Comparison of ENCODE assay signal across 8 cellular contexts in genomic region chr6:31945507-31946369, GRCh38. TPM values are rescaled to one million over a fixed set of nuclear protein-coding genes. Genes with fewer than 3 reads are reported as not detected.
A peak's percentile ranks its signal among the peaks of the same experiment; 100 is the strongest.
DNase-seq lines count a peak whose midpoint lies in the region; ATAC-seq, FAIRE-seq and TF ChIP-seq lines count a peak whose summit lies in the region.

Gene CFB (plus strand): TSS chr6:31946095. CDS start chr6:31946222, 127 bp downstream.

- H3K27ac ChIP-seq in GM12878 (ENCODE audit: control insufficient read depth, insufficient read depth): no peak within 1 kb of the TSS
- H3K27ac ChIP-seq in CD4-positive, alpha-beta T cell (ENCODE audit: low read depth, low read length): no peak within 1 kb of the TSS

- no peak within 1 kb of the TSS for H3K9ac ChIP-seq in GM12878 (ENCODE audit: control insufficient read depth, insufficient read depth, low read length)

- H3K4me3 ChIP-seq in GM12878: no peak within 1 kb of the TSS

- H3K36me3 ChIP-seq in GM12878 (ENCODE audit: control insufficient read depth in 2 of 2, insufficient read depth in 2 of 2, low read length in 1 of 2): no peaks in the 10 kb centered on the region

- no peaks in the 10 kb centered on the region for H3K9me3 ChIP-seq in GM12878 (replicated peaks; ENCODE audit: control insufficient read depth, insufficient read depth, low read length)
- no peaks in the 10 kb centered on the region for H3K9me3 ChIP-seq in CD4-positive, alpha-beta T cell (ENCODE audit: control insufficient read depth, low read length)

- H3K9me3 Mint-ChIP-seq in CD4-positive, alpha-beta T cell: no peaks in the 10 kb centered on the region

- TF ChIP-seq EP300 in GM12878 (IDR thresholded peaks at IDR 0.05; ENCODE audit: borderline replicate concordance in 1 of 2, control insufficient read depth in 1 of 2, low read depth in 2 of 2, low read length in 2 of 2): no peak

- peaks cover 1% of the 10 kb centered on the region for H3K36me3 Mint-ChIP-seq in CD4-positive, alpha-beta T cell (ENCODE audit: low read depth)

- no peak for FAIRE-seq in GM12878 (lab: Jason Lieb, UNC)

- H3K4me2 ChIP-seq in GM12878 (ENCODE audit: control insufficient read depth, insufficient read depth): no peak within 1 kb of the TSS

- H3K27me3 Mint-ChIP-seq in CD4-positive, alpha-beta T cell: peaks cover 13% of the 10 kb centered on the region

- no peaks in the 10 kb centered on the region for H3K79me2 ChIP-seq in GM12878 (ENCODE audit: control insufficient read depth, insufficient read depth, low read length)

- ATAC-seq in GM12878: no peak; the same call in 2 of the 3 replicates
- ATAC-seq in CD4-positive, alpha-beta T cell (ENCODE audit: poor library complexity): no peak

- TF ChIP-seq POLR2A in GM12878 (IDR thresholded peaks at IDR 0.05; ENCODE audit: low read depth, low read length): no peak

- SMC1A ChIA-PET in GM12878 (lab: Charles Lee; ENCODE audit: uncharacterized antibody, unreplicated experiment): no interaction called here

- RAD21 ChIA-PET in GM12878 (lab: Charles Lee; ENCODE audit: unreplicated experiment): no interaction called here

- in situ Hi-C loops in GM12878 (cut with MboI): no loop called here

- no peak within 1 kb of the TSS for H3K27ac Mint-ChIP-seq in CD4-positive, alpha-beta T cell

- no peak for TF ChIP-seq CTCF in GM12878 (IDR thresholded peaks at IDR 0.05 in 2 of 3, conservative IDR thresholded peaks at IDR 0.05 in 1 of 3; ENCODE audit: control insufficient read depth in 2 of 3, extremely low read depth in 1 of 3, insufficient read depth in 1 of 3, low read depth in 3 of 3, low read length in 3 of 3)
- TF ChIP-seq CTCF in subcutaneous adipose tissue (IDR thresholded peaks at IDR 0.05; ENCODE audit: low read depth): no peak
- TF ChIP-seq CTCF in CD4-positive, alpha-beta T cell (IDR thresholded peaks at IDR 0.05): no peak

- TF ChIP-seq RAD21 in GM12878 (IDR thresholded peaks at IDR 0.05; ENCODE audit: insufficient read depth, low read depth, low read length): no peak

- H2AFZ ChIP-seq in GM12878 (ENCODE audit: control insufficient read depth, low read depth, low read length): no peak within 1 kb of the TSS

- CTCF ChIA-PET in GM12878 (lab: Yijun Ruan, JAX): interaction anchor here (0.8 kb wide), 1 partner anchor 76 kb away, joined by 3 read pairs; no protein-coding TSS in a partner anchor
- CTCF ChIA-PET in CD4-positive, alpha-beta T cell (lab: Charles Lee): no interaction called here

- DNase-seq in HPDE6-E6E7 (ENCODE audit: extremely low spot score) (peak; percentile 92), GM12878 (ENCODE audit: low read depth, low spot score) (no peak), kidney glomerular epithelial cell (lab: John Stamatoyannopoulos, UW) (peak; percentile 83), 8988T (no peak), NCI-H510A (lab: John Stamatoyannopoulos, UW) (no peak), GF-D8 (lab: John Stamatoyannopoulos, UW) (no peak)
- no peak for DNase-seq in CD4-positive, alpha-beta T cell

- BruUV-seq in GM12878 (replicated peaks; lab: Mats Ljungman, UMichigan): no TSS peak

- H3K4me3 Mint-ChIP-seq in CD4-positive, alpha-beta T cell: no peak within 1 kb of the TSS

- 27% methylated on average over 11 of the region's 11 CpGs for WGBS in GM12878 (ENCODE audit: insufficient coverage, insufficient replicate concordance, low lambda C conversion rate, missing lambda C conversion rate)

- H4K20me1 ChIP-seq in GM12878 (ENCODE audit: control insufficient read depth, insufficient read depth): no peaks in the 10 kb centered on the region

- intact Hi-C loops in GM12878 (cut with micrococcal nuclease; ENCODE audit: unreplicated experiment): no loop called here
- intact Hi-C loops in CD4-positive, alpha-beta T cell (cut with DNase I, micrococcal nuclease): no loop called here

- H3K4me1 ChIP-seq in GM12878 (ENCODE audit: control insufficient read depth, insufficient read depth, low read length): peaks cover 3% of the 10 kb centered on the region; the same call in 1 of the 2 replicates

- peaks cover 0 to 3% of the 10 kb centered on the region in 2 experiments; a peak in 3 of 4 replicates for H3K27me3 ChIP-seq in GM12878 (replicated peaks in 1 of 2; ENCODE audit: control insufficient read depth in 2 of 2, insufficient read depth in 2 of 2, low read length in 1 of 2)
- peaks cover 4% of the 10 kb centered on the region for H3K27me3 ChIP-seq in CD4-positive, alpha-beta T cell (ENCODE audit: control insufficient read depth, insufficient read depth, low read length)

- H3K4me1 Mint-ChIP-seq in CD4-positive, alpha-beta T cell (ENCODE audit: low read depth): no peaks in the 10 kb centered on the region

- POLR2A ChIA-PET in GM12878 (lab: Charles Lee): interaction anchor here (0.5 kb wide), 1 partner anchor 113 kb away, joined by 7 read pairs; no protein-coding TSS in a partner anchor
- POLR2A ChIA-PET in CD4-positive, alpha-beta T cell (lab: Charles Lee): no interaction called here

TF ChIP-seq in GM12878, 131 proteins besides CTCF, POLR2A, EP300 and RAD21 (continues in another document):
- TF ChIP-seq STAT3 (IDR thresholded peaks at IDR 0.05; ENCODE audit: low read depth, low read length) (no peak), BMI1 (IDR thresholded peaks at IDR 0.05; ENCODE audit: borderline replicate concordance) (no peak), EZH2 (IDR thresholded peaks at IDR 0.05; ENCODE audit: borderline replicate concordance, control insufficient read depth, low read depth, low read length) (no peak), PAX5 (IDR thresholded peaks at IDR 0.05; ENCODE audit: borderline replicate concordance, low read depth, low read length) (no peak), WRNIP1 (IDR thresholded peaks at IDR 0.05; ENCODE audit: borderline replicate concordance, low read depth, low read length) (no peak), ATF3 (IDR thresholded peaks at IDR 0.05; ENCODE audit: borderline replicate concordance, extremely low read depth, low read depth, low read length) (no peak), PBX3 (IDR thresholded peaks at IDR 0.05; ENCODE audit: insufficient replicate concordance, low read depth, low read length) (no peak), PKNOX1 (IDR thresholded peaks at IDR 0.05) (0 out of 2 replicates have a peak, but pooled peaks have one; percentile 22), JUNB (IDR thresholded peaks at IDR 0.05) (0 out of 2 replicates have a peak, but pooled peaks have one; percentile 24), NR2F1 (conservative IDR thresholded peaks at IDR 0.05) (no peak)

RNA-seq across cellular contexts. Expression of gene CFB, which starts in this region (rescaled TPM):
- total RNA-seq in GM12878 (2013; cell fraction: nucleolus; rRNA removed): 0.27 and 1.1 TPM in 2 replicates
- total RNA-seq in GM12878 (2014; rRNA removed) (not detected in 2 replicates), GM12878 (2014; rRNA removed; fragmentation: Illumina TruSeq; extraction: Trizol) (not detected in 2 replicates), GM12878 (2021) (0.44 and 0.72 TPM in 2 replicates), subcutaneous adipose tissue (10 to 100 TPM; 25.1 to 35.4 (median 33.8) TPM)
- polyA plus RNA-seq in GM12878 (2011; ENCODE audit: low read depth): not detected
- polyA plus RNA-seq in GM12878 (2011; rRNA removed) (not detected in 2 replicates), GM12878 (2014; fragmentation: Illumina TruSeq; extraction: Trizol) (not detected in 2 replicates), GM12878 (2014; fragmentation: Nextera tagmentation; extraction: Ambion mirVana) (under 1 TPM in 1 of 2 experiments, not detected in 1; 0.09 TPM), GM12878 (2014; rRNA removed) (not detected in 2 replicates), GM12878 (2016; fragmentation: Nextera tagmentation; extraction: Ambion mirVana) (1 to 10 TPM in 1 of 2 experiments, not detected in 1; 1.7 TPM)
- not detected in 2 replicates for polyA plus RNA-seq in GM12878 (2011; cell fraction: cytosol; rRNA removed)
- polyA plus RNA-seq in GM12878 (2011; cell fraction: nucleus; rRNA removed): 0.57 and 0.63 TPM in 2 replicates
- polyA plus RNA-seq in GM12878 (2012): 0.41 and 0.72 TPM in 2 replicates
- not detected in 2 replicates for polyA minus RNA-seq in GM12878 (2011; rRNA and poly(A)+ RNA removed)
- 1.7 and 3.8 TPM in 2 replicates for polyA minus RNA-seq in GM12878 (2011; cell fraction: cytosol; rRNA and poly(A)+ RNA removed)
- 0.48 and 0.57 TPM in 2 replicates for polyA minus RNA-seq in GM12878 (2011; cell fraction: nucleus; rRNA and poly(A)+ RNA removed)
- total RNA-seq in CD4-positive, alpha-beta T cell: 1 to 10 TPM; 1.5 to 2.2 TPM

Comparison
In these comparisons a context has a peak if more than half of its experiments do, and no peak if none do; other contexts are left out.
1. RNA of gene CFB (total RNA-seq): 25.1 to 35.4 TPM in subcutaneous adipose tissue; 1.5 to 2.2 TPM in CD4-positive, alpha-beta T cell and 0.27 to 1.1 TPM in GM12878; every median in the first group is over 4 times any median in the second.
2. DNase-seq: peak in HPDE6-E6E7 (single experiment) and kidney glomerular epithelial cell (single experiment); none in GM12878 (single experiment), 8988T (single experiment), CD4-positive, alpha-beta T cell (0 of 10), NCI-H510A (single experiment) and GF-D8 (single experiment).